ENCODE assay signal across 8 cellular contexts in the genomic region with DNA sequence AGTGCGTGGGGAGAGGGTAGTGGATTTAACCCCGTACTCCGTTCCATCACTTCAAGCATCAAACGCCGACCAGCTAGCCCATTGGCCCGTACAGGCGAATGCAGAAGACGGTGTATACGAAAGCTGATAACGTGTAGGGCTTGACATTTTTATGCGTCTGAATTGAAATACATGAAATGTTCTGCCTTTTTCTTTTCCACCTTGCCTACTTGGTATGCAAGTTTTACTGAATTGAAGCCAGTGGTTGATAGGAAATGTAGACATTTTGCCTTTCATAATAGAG. TPM values are rescaled to one million over a fixed set of nuclear protein-coding genes. Genes with fewer than 3 reads are reported as not detected.
DNase-seq lines count a peak whose midpoint lies in the region; ATAC-seq and TF ChIP-seq lines count a peak whose summit lies in the region.

No MANE protein-coding gene starts in this region.

- H3K4me3 Mint-ChIP-seq in activated CD4-positive, alpha-beta T cell treated with anti-CD3 and anti-CD28 coated beads, Interleukin-2, amount 10 ng/mL, durations not matched to agents 7 days and 5 days, result peak overlapping the region; percentile 97

- H3K9ac ChIP-seq in OCI-LY3 (ENCODE audit: low read length), result peak overlapping the region; percentile 73

- no peaks in the 10 kb centered on the region for H3K27me3 Mint-ChIP-seq in activated CD4-positive, alpha-beta T cell treated with anti-CD3 and anti-CD28 coated beads, Interleukin-2, amount 10 ng/mL, durations not matched to agents 7 days and 5 days

- DNase-seq in activated CD4-positive, alpha-beta T cell treated with anti-CD3 and anti-CD28 coated beads, Interleukin-2, amount 10 ng/mL, durations not matched to agents 7 days and 5 days, result no peak
- DNase-seq in activated CD4-positive, alpha-beta T cell treated with anti-CD3 and anti-CD28 coated beads for 4 hours, result no peak
- no peak for DNase-seq in epithelial cell of proximal tubule (ENCODE audit: low read depth)
- no peak for DNase-seq in prostate gland (ENCODE audit: low spot score)
- no peak for DNase-seq in SHP77 treated with DMSO at 0.1 percent for 48 hours (lab: John Stamatoyannopoulos, UW)

- peaks cover 30% of the 10 kb centered on the region for H3K36me3 ChIP-seq in OCI-LY3 (replicated peaks; ENCODE audit: low read depth, low read length)
- no peaks in the 10 kb centered on the region for H3K36me3 ChIP-seq in prostate gland

- peaks cover 54% of the 10 kb centered on the region for H3K4me1 Mint-ChIP-seq in activated CD4-positive, alpha-beta T cell treated with anti-CD3 and anti-CD28 coated beads, Interleukin-2, amount 10 ng/mL, durations not matched to agents 7 days and 5 days

- H3K79me2 ChIP-seq in OCI-LY3 (ENCODE audit: low read length), result peaks cover 58% of the 10 kb centered on the region

- TF ChIP-seq POLR2A in prostate gland (IDR thresholded peaks at IDR 0.05), result no peak

- no peaks in the 10 kb centered on the region for H3K9me3 Mint-ChIP-seq in activated CD4-positive, alpha-beta T cell treated with anti-CD3 and anti-CD28 coated beads, Interleukin-2, amount 10 ng/mL, durations not matched to agents 7 days and 5 days

- H3K4me2 ChIP-seq in OCI-LY3 (ENCODE audit: low read length), result peak overlapping the region; percentile 83

- H3K4me3 ChIP-seq in OCI-LY3 (ENCODE audit: low read length), result peak overlapping the region; percentile 74
- H3K4me3 ChIP-seq in epithelial cell of proximal tubule (ENCODE audit: low read depth, low read length), result peak overlapping the region; percentile 51
- H3K4me3 ChIP-seq in prostate gland, result peak overlapping the region; percentile 33 to 100

- H3K9me3 ChIP-seq in OCI-LY3 (ENCODE audit: insufficient read depth, low read length) (no peaks in the 10 kb centered on the region), prostate gland (no peaks in the 10 kb centered on the region)

- H4K20me1 ChIP-seq in OCI-LY3 (ENCODE audit: insufficient read depth, low read length), result peaks cover 35% of the 10 kb centered on the region

- POLR2A ChIA-PET in activated CD4-positive, alpha-beta T cell treated with anti-CD3 and anti-CD28 coated beads, Interleukin-2, amount 10 ng/mL, durations not matched to agents 7 days and 5 days (lab: Charles Lee), result interaction anchor here (0.5 to 1.7 kb wide), 6 partner anchors 10 to 575 kb away, joined by 3 to 9 read pairs (median 3); no protein-coding TSS in a partner anchor

- TF ChIP-seq CTCF in OCI-LY3 (IDR thresholded peaks at IDR 0.05; ENCODE audit: low read depth, low read length) (no peak), epithelial cell of proximal tubule (conservative IDR thresholded peaks at IDR 0.05; ENCODE audit: low read depth, low read length) (no peak), prostate gland (IDR thresholded peaks at IDR 0.05) (no peak)

- CTCF ChIA-PET in activated CD4-positive, alpha-beta T cell treated with anti-CD3 and anti-CD28 coated beads, Interleukin-2, amount 10 ng/mL, durations not matched to agents 7 days and 5 days (lab: Charles Lee), result interaction anchor here (0.9 to 3.4 kb wide), 10 partner anchors 8 to 290 kb away, joined by 3 to 50 read pairs (median 4); no protein-coding TSS in a partner anchor

- no peak overlapping the region for H2AFZ ChIP-seq in OCI-LY3 (ENCODE audit: low read depth, low read length)

- peaks cover 14% of the 10 kb centered on the region for H3K36me3 Mint-ChIP-seq in activated CD4-positive, alpha-beta T cell treated with anti-CD3 and anti-CD28 coated beads, Interleukin-2, amount 10 ng/mL, durations not matched to agents 7 days and 5 days (ENCODE audit: low read depth)

- peak overlapping the region; percentile 100 for H3K27ac Mint-ChIP-seq in activated CD4-positive, alpha-beta T cell treated with anti-CD3 and anti-CD28 coated beads, Interleukin-2, amount 10 ng/mL, durations not matched to agents 7 days and 5 days

- ATAC-seq in GM19463 (IDR thresholded peaks at IDR 0.05; ENCODE audit: unreplicated experiment), result no peak
- no peak for ATAC-seq in GM21825 (IDR thresholded peaks at IDR 0.05; ENCODE audit: unreplicated experiment)

- intact Hi-C loops in prostate gland (cut with DNase I), result loop anchor here (5.0 kb wide), 1 partner anchor 62 kb away; no protein-coding TSS in a partner anchor

- H3K4me1 ChIP-seq in OCI-LY3 (ENCODE audit: low read length) (peaks cover 74% of the 10 kb centered on the region), prostate gland (replicated peaks) (no peaks in the 10 kb centered on the region)

- WGBS in prostate gland, result 5% methylated on average over 11 of the region's 11 CpGs

- peak overlapping the region; percentile 91 for H3K27ac ChIP-seq in OCI-LY3 (ENCODE audit: low read length)
- H3K27ac ChIP-seq in prostate gland, result peak overlapping the region; percentile 94

- no peaks in the 10 kb centered on the region for H3K27me3 ChIP-seq in OCI-LY3 (ENCODE audit: low read depth, low read length)
- H3K27me3 ChIP-seq in prostate gland (replicated peaks; ENCODE audit: insufficient read depth), result no peaks in the 10 kb centered on the region

RNA-seq across cellular contexts. Expression of gene STAT3, which starts 0.8 kb away (rescaled TPM):
- total RNA-seq in activated CD4-positive, alpha-beta T cell treated with anti-CD3 and anti-CD28 coated beads, Interleukin-2, amount 10 ng/mL, durations not matched to agents 7 days and 5 days, result 100 to 1,000 TPM; 114 to 121 TPM
- total RNA-seq in epithelial cell of proximal tubule (63.0 and 82.0 TPM in 2 replicates), prostate gland (100 to 1,000 TPM; 188 to 230 TPM)

RNA-seq across cellular contexts. Expression of gene CAVIN1, which starts 34.0 kb away (rescaled TPM):
- total RNA-seq in activated CD4-positive, alpha-beta T cell treated with anti-CD3 and anti-CD28 coated beads, Interleukin-2, amount 10 ng/mL, durations not matched to agents 7 days and 5 days, result 1 to 10 TPM; 1.5 to 1.6 TPM
- total RNA-seq in epithelial cell of proximal tubule, result 184 and 265 TPM in 2 replicates
- 100 to 1,000 TPM; 214 to 220 TPM for total RNA-seq in prostate gland

Comparison
In these comparisons a context has a peak if more than half of its experiments do, and no peak if none do; other contexts are left out.
1. RNA of gene CAVIN1, which starts 34.0 kb away (total RNA-seq): 214 to 220 TPM in prostate gland and 184 to 265 TPM in epithelial cell of proximal tubule; 1.5 to 1.6 TPM in activated CD4-positive, alpha-beta T cell treated with anti-CD3 and anti-CD28 coated beads, Interleukin-2, amount 10 ng/mL, durations not matched to agents 7 days and 5 days; every median in the first group is over 10 times any median in the second.
2. Peak in every context shown above with its lines, with median percentiles within 50 percentile points of each other: H3K4me3 ChIP-seq.